Comparison of ENCODE assay signal across 3 cellular contexts in genomic region chr22:33728847-33729246, GRCh38.
TF ChIP-seq lines count a peak whose summit lies in the region.

No MANE protein-coding gene starts in this region.

TF ChIP-seq in HepG2, 621 proteins besides CTCF, POLR2A, EP300 and RAD21 (continued from another document):
- TF ChIP-seq MAFF (IDR thresholded peaks at IDR 0.05; ENCODE audit: low read depth, low read length) (peak; percentile 54; the same call in 1 of the 2 replicates), ZBTB34 (CRISPR knock-in tag; IDR thresholded peaks at IDR 0.05) (no peak), ZNF530 (CRISPR knock-in tag; IDR thresholded peaks at IDR 0.05; ENCODE audit: low read depth) (no peak), ZNF580 (CRISPR knock-in tag; IDR thresholded peaks at IDR 0.05; ENCODE audit: borderline replicate concordance, low read depth) (no peak), ZBTB42 (CRISPR knock-in tag; IDR thresholded peaks at IDR 0.05) (no peak), ZBTB37 (CRISPR knock-in tag; IDR thresholded peaks at IDR 0.05) (no peak), TP53 (CRISPR knock-in tag; conservative IDR thresholded peaks at IDR 0.05) (no peak), MAFK (conservative IDR thresholded peaks at IDR 0.05 in 1 of 2, IDR thresholded peaks at IDR 0.05 in 1 of 2; ENCODE audit: low read length in 2 of 2) (peak; percentile 50 to 70; a peak in 3 of 4 replicates), MXD3 (CRISPR knock-in tag; IDR thresholded peaks at IDR 0.05) (no peak), ZFP36L1 (CRISPR knock-in tag; IDR thresholded peaks at IDR 0.05) (no peak)

TF ChIP-seq in A549, 52 proteins besides CTCF, POLR2A, EP300 and RAD21 (continued from another document):
- TF ChIP-seq MYC (IDR thresholded peaks at IDR 0.05; ENCODE audit: borderline replicate concordance, low read length) (no peak), HOXB5 (CRISPR knock-in tag; IDR thresholded peaks at IDR 0.05) (no peak)

TF ChIP-seq in IMR-90, 13 proteins besides CTCF, POLR2A, EP300 and RAD21 (continued from another document):
- no peak for TF ChIP-seq RCOR1 (IDR thresholded peaks at IDR 0.05; ENCODE audit: insufficient replicate concordance, low read length)
